ENCODE assay signal across 31 cellular contexts in the genomic region with DNA sequence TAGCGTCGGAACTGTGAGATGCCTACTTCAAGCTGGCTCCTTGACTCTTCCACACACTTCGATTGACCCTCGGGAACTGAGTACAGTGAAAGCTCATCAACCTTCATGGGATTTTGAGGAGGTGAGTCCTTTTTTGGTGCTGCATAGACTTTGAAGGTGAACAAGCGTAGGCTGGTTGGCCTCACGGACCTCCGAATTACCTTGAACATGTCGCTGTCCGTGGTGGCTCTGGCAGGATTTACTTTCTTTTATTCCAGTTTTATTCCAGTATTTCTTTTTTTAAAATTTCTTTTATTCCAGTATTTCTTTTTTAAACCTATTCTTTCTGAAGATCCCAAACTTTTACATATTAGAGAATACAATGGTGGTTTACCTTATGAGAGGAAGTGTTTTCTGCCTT. TPM values are rescaled to one million over a fixed set of nuclear protein-coding genes. Genes with fewer than 3 reads are reported as not detected.
"Had no signal": no experiment of that assay in that cellular context is flagged by ENCODE, and none has a peak within 500 bp of the region (broad histone marks: within the 10 kb centered on the region; RNA-seq: fewer than 3 reads in every experiment).

No MANE protein-coding gene starts in this region.

- ATAC-seq: activated CD4-positive, alpha-beta T cell treated with anti-CD3 and anti-CD28 coated beads for 36 hours; activated T-helper 17 cell treated with anti-CD3 and anti-CD28 coated beads, Interleukin-2, amount 50 U/mL, for 72 hours; T-cell had no signal

- DNase-seq: activated CD4-positive, alpha-beta memory T cell treated with anti-CD3 and anti-CD28 coated beads, Interleukin-2, amount 10 ng/mL, durations not matched to agents 7 days and 5 days; activated CD4-positive, alpha-beta T cell treated with anti-CD3 and anti-CD28 coated beads for 36 hours; activated CD4-positive, alpha-beta T cell treated with anti-CD3 and anti-CD28 coated beads, Interleukin-2, amount 50 U/mL, for 1 hour; activated gamma-delta T cell; activated naive CD4-positive, alpha-beta T cell treated with anti-CD3 and anti-CD28 coated beads for 36 hours; activated T-cell treated with anti-CD3 and anti-CD28 coated beads for 4 hours; activated T-cell treated with anti-CD3 and anti-CD28 coated beads, Interleukin-2, amount 50 U/mL, for 48 hours; caudate nucleus; MG63; MV-4-11; NCI-H1092 treated with DMSO at 0.1 percent for 48 hours; NCI-H1417 treated with DMSO at 0.1 percent for 48 hours; NCI-H1694; NCI-H2029; NCI-H2107; NCI-H345; NCI-H510A; NCI-H69; NK-92 treated with Interleukin-12 subunit alpha and Interleukin-12 subunit beta, amount 100 ng/mL, for 24 hours; OCI-M1; Peyer's patch; SHP77; T-cell; T-helper 2 cell; T1000 had no signal

- H3K9me3 ChIP-seq: MG63, Peyer's patch, SJSA1 had no signal

- H3K27me3 ChIP-seq: MG63, Peyer's patch had no signal

- H3K27ac ChIP-seq: Peyer's patch, RWPE1, SJSA1, VCaP had no signal

- H3K36me3 ChIP-seq: MG63, Peyer's patch, SJSA1 had no signal

- H3K4me3 ChIP-seq: MG63, Peyer's patch, SJSA1 had no signal

- H3K4me1 ChIP-seq: Peyer's patch, SJSA1 had no signal

RNA-seq across cellular contexts. Expression of gene TMPRSS11B, which starts 59.2 kb away (rescaled TPM):
- total RNA-seq: activated CD4-positive, alpha-beta memory T cell treated with anti-CD3 and anti-CD28 coated beads, Interleukin-2, amount 10 ng/mL, durations not matched to agents 7 days and 5 days; activated CD4-positive, alpha-beta T cell treated with anti-CD3 and anti-CD28 coated beads for 36 hours; activated CD8-positive, alpha-beta memory T cell treated with anti-CD3 and anti-CD28 coated beads for 36 hours; activated naive CD4-positive, alpha-beta T cell treated with anti-CD3 and anti-CD28 coated beads for 36 hours; activated T-helper 17 cell treated with anti-CD3 and anti-CD28 coated beads, Interleukin-2, amount 50 U/mL, for 72 hours; chondrocyte; Peyer's patch; SJSA1; T-cell had no signal
